Comparison of ENCODE assay signal across 1 cellular context in the genomic region with DNA sequence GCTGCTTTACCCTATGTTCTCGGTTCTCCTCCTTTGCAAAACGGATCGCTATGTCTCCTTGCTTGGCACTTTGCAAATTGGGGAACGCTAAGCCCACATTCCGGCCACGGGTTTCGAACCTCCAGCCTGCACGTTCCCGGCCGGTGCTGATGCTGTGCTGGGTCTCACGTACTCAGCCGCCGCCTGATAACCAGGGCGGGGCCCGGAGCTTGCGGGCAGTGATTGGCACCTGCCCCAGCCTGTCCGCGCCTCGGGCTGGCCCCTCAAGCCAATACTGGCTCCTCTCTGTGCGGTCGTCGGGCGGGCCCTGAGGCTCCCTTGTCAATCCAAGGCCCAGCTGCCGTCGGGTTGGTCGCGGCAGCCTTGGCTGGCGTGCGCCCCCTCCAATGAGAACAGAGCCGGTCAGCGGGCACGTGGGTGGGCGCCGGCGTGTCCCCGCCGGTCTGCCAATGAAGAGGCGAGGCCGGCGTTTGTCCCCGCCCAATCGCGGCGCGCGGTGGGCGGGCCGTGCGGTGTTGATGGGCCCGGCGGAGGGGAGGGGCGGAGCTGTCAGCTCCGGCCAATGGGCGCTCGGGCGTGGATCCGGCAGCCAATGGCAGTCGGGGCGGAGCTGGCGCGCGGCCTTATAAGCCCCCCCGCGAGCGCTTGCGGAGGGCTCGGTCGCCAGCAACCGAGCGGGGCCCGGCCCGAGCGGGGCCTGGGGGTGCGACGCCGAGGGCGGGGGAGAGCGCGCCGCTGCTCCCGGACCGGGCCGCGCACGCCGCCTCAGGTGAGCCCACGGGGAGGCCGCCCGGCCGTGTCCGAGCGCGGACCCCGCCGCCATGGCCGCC.
TF ChIP-seq lines count a peak whose summit lies in the region.

KDM4B (plus strand) TSS at position 652 of the 830 bp plus-strand sequence. CDS start 63,778 bp downstream, outside the sequence.

TF ChIP-seq in HepG2, 621 proteins besides CTCF, POLR2A, EP300 and RAD21 (continued from another document and continues in another):
- TF ChIP-seq SNAPC4 (CRISPR knock-in tag; IDR thresholded peaks at IDR 0.05) (no peak), IRX3 (CRISPR knock-in tag; IDR thresholded peaks at IDR 0.05; ENCODE audit: borderline replicate concordance, low read depth) (no peak), FOXO1 (CRISPR knock-in tag; IDR thresholded peaks at IDR 0.05) (no peak), PAX8 (CRISPR knock-in tag; IDR thresholded peaks at IDR 0.05; ENCODE audit: borderline replicate concordance) (no peak), NKX3-1 (CRISPR knock-in tag; IDR thresholded peaks at IDR 0.05) (no peak), SIN3A (IDR thresholded peaks at IDR 0.05; ENCODE audit: borderline replicate concordance, low read depth, low read length) (no peak; the same call in 1 of the 2 replicates), RCOR2 (CRISPR knock-in tag; IDR thresholded peaks at IDR 0.05) (peak; percentile 64; the same call in 1 of the 2 replicates), ZMYM4 (CRISPR knock-in tag; IDR thresholded peaks at IDR 0.05) (peak; percentile 78), MYNN (CRISPR knock-in tag; IDR thresholded peaks at IDR 0.05; ENCODE audit: low read depth) (no peak), ZNF30 (CRISPR knock-in tag; IDR thresholded peaks at IDR 0.05) (no peak), CC2D1A (CRISPR knock-in tag; IDR thresholded peaks at IDR 0.05) (peak; percentile 91; the same call in 1 of the 2 replicates), ZNF207 (IDR thresholded peaks at IDR 0.05; ENCODE audit: borderline replicate concordance) (no peak), TCF7L2 (IDR thresholded peaks at IDR 0.05; ENCODE audit: low read depth, low read length) (no peak), ZFX (CRISPR knock-in tag; IDR thresholded peaks at IDR 0.05; ENCODE audit: low read depth) (peak; percentile 60), MXD1 (CRISPR knock-in tag; IDR thresholded peaks at IDR 0.05) (no peak), MEIS2 (CRISPR knock-in tag; IDR thresholded peaks at IDR 0.05) (no peak), SMARCE1 (IDR thresholded peaks at IDR 0.05; ENCODE audit: borderline replicate concordance) (no peak), ZNF33B (CRISPR knock-in tag; IDR thresholded peaks at IDR 0.05) (peak; percentile 37; the same call in 1 of the 2 replicates), AGO2 (optimal IDR thresholded peaks at IDR 0.05; ENCODE audit: low read depth, low read length) (peak; percentile 42), ZSCAN9 (CRISPR knock-in tag; IDR thresholded peaks at IDR 0.05; ENCODE audit: borderline replicate concordance) (no peak), ZFP90 (CRISPR knock-in tag; IDR thresholded peaks at IDR 0.05; ENCODE audit: borderline replicate concordance) (no peak), HNRNPL (IDR thresholded peaks at IDR 0.05; ENCODE audit: low read depth, low read length) (no peak), KLF12 (CRISPR knock-in tag; IDR thresholded peaks at IDR 0.05; ENCODE audit: borderline replicate concordance) (no peak), KDM6A (CRISPR knock-in tag; IDR thresholded peaks at IDR 0.05; ENCODE audit: low read depth) (no peak), HNRNPUL1 (IDR thresholded peaks at IDR 0.05; ENCODE audit: low read depth, low read length) (no peak; the same call in 1 of the 2 replicates), ZNF569 (CRISPR knock-in tag; IDR thresholded peaks at IDR 0.05; ENCODE audit: borderline replicate concordance) (no peak), DNMT1 (CRISPR knock-in tag; IDR thresholded peaks at IDR 0.05) (no peak), TAF1 (CRISPR knock-in tag; IDR thresholded peaks at IDR 0.05) (peak; percentile 43; the same call in 1 of the 2 replicates), ZNF761 (CRISPR knock-in tag; conservative IDR thresholded peaks at IDR 0.05) (0 out of 2 replicates have a peak, but pooled peaks have one; percentile 58), ZNF446 (CRISPR knock-in tag; IDR thresholded peaks at IDR 0.05) (no peak), ZSCAN20 (CRISPR knock-in tag; IDR thresholded peaks at IDR 0.05; ENCODE audit: borderline replicate concordance) (no peak), NBN (conservative IDR thresholded peaks at IDR 0.05) (no peak), ZBTB4 (CRISPR knock-in tag; IDR thresholded peaks at IDR 0.05; ENCODE audit: borderline replicate concordance) (no peak), HDAC2 (CRISPR knock-in tag; IDR thresholded peaks at IDR 0.05) (peak; percentile 76; the same call in 1 of the 2 replicates), TEF (CRISPR knock-in tag; IDR thresholded peaks at IDR 0.05) (no peak), ZZZ3 (CRISPR knock-in tag; IDR thresholded peaks at IDR 0.05; ENCODE audit: borderline replicate concordance) (no peak), FOXM1 (CRISPR knock-in tag; IDR thresholded peaks at IDR 0.05) (no peak), IRF2 (CRISPR knock-in tag; IDR thresholded peaks at IDR 0.05) (peak; percentile 58; the same call in 1 of the 2 replicates), SRF (IDR thresholded peaks at IDR 0.05; ENCODE audit: low read depth, low read length) (no peak), ZNF468 (CRISPR knock-in tag; IDR thresholded peaks at IDR 0.05) (no peak), ZNF136 (CRISPR knock-in tag; IDR thresholded peaks at IDR 0.05; ENCODE audit: low read depth) (no peak), NR2C2 (CRISPR knock-in tag; IDR thresholded peaks at IDR 0.05; ENCODE audit: borderline replicate concordance) (no peak), TCF12 (IDR thresholded peaks at IDR 0.05) (no peak), TCF12 (CRISPR knock-in tag; IDR thresholded peaks at IDR 0.05) (no peak)
- TF ChIP-seq, protein P1, sequence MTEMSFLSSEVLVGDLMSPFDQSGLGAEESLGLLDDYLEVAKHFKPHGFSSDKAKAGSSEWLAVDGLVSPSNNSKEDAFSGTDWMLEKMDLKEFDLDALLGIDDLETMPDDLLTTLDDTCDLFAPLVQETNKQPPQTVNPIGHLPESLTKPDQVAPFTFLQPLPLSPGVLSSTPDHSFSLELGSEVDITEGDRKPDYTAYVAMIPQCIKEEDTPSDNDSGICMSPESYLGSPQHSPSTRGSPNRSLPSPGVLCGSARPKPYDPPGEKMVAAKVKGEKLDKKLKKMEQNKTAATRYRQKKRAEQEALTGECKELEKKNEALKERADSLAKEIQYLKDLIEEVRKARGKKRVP (CRISPR knock-in tag; IDR thresholded peaks at IDR 0.05), result no peak
- TF ChIP-seq, protein P2, sequence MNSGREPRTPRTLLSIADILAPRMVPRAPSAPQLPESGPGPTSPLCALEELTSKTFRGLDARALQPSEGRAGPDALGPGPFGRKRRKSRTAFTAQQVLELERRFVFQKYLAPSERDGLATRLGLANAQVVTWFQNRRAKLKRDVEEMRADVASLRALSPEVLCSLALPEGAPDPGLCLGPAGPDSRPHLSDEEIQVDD (CRISPR knock-in tag; IDR thresholded peaks at IDR 0.05; ENCODE audit: borderline replicate concordance), result no peak
- TF ChIP-seq, protein P3, sequence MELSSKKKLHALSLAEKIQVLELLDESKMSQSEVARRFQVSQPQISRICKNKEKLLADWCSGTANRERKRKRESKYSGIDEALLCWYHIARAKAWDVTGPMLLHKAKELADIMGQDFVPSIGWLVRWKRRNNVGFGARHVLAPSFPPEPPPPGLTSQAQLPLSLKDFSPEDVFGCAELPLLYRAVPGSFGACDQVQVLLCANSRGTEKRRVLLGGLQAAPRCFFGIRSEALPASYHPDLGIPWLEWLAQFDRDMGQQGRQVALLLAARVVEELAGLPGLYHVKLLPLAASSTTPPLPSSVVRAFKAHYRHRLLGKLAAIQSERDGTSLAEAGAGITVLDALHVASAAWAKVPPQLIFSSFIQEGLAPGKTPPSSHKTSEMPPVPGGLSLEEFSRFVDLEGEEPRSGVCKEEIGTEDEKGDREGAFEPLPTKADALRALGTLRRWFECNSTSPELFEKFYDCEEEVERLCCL (CRISPR knock-in tag; IDR thresholded peaks at IDR 0.05; ENCODE audit: borderline replicate concordance), result no peak
- TF ChIP-seq, protein P4, sequence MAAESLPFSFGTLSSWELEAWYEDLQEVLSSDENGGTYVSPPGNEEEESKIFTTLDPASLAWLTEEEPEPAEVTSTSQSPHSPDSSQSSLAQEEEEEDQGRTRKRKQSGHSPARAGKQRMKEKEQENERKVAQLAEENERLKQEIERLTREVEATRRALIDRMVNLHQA (CRISPR knock-in tag; IDR thresholded peaks at IDR 0.05), result no peak
- TF ChIP-seq, protein P5, sequence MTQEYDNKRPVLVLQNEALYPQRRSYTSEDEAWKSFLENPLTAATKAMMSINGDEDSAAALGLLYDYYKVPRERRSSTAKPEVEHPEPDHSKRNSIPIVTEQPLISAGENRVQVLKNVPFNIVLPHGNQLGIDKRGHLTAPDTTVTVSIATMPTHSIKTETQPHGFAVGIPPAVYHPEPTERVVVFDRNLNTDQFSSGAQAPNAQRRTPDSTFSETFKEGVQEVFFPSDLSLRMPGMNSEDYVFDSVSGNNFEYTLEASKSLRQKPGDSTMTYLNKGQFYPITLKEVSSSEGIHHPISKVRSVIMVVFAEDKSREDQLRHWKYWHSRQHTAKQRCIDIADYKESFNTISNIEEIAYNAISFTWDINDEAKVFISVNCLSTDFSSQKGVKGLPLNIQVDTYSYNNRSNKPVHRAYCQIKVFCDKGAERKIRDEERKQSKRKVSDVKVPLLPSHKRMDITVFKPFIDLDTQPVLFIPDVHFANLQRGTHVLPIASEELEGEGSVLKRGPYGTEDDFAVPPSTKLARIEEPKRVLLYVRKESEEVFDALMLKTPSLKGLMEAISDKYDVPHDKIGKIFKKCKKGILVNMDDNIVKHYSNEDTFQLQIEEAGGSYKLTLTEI (CRISPR knock-in tag; conservative IDR thresholded peaks at IDR 0.05), result no peak
- TF ChIP-seq, protein P6, sequence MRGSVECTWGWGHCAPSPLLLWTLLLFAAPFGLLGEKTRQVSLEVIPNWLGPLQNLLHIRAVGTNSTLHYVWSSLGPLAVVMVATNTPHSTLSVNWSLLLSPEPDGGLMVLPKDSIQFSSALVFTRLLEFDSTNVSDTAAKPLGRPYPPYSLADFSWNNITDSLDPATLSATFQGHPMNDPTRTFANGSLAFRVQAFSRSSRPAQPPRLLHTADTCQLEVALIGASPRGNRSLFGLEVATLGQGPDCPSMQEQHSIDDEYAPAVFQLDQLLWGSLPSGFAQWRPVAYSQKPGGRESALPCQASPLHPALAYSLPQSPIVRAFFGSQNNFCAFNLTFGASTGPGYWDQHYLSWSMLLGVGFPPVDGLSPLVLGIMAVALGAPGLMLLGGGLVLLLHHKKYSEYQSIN (CRISPR knock-in tag; IDR thresholded peaks at IDR 0.05; ENCODE audit: borderline replicate concordance), result no peak
